Comparison of ENCODE assay signal across 28 cellular contexts in genomic region chr2:208097801-208098200, GRCh38. TPM values are rescaled to one million over a fixed set of nuclear protein-coding genes. Genes with fewer than 3 reads are reported as not detected.
DNase-seq lines count a peak whose midpoint lies in the region; ATAC-seq and TF ChIP-seq lines count a peak whose summit lies in the region.
"Had no signal": no experiment of that assay in that cellular context is flagged by ENCODE, and none has a peak within 500 bp of the region (broad histone marks: within the 10 kb centered on the region; RNA-seq: fewer than 3 reads in every experiment).

No MANE protein-coding gene starts in this region.

- ATAC-seq in left ventricle myocardium superior: peak; percentile 80
- no peak for ATAC-seq in HG02938 (IDR thresholded peaks at IDR 0.05; ENCODE audit: unreplicated experiment)
- ATAC-seq: T-cell, WTC11 had no signal

- TF ChIP-seq CTCF in cardiac fibroblast (IDR thresholded peaks at IDR 0.05; ENCODE audit: low read depth, low read length): no peak

- intact Hi-C loops in left ventricle myocardium superior (cut with micrococcal nuclease): no loop called here

- H3K4me3 ChIP-seq in cardiac fibroblast (replicated peaks in 1 of 2; ENCODE audit: low read depth in 2 of 2, low read length in 2 of 2): no peak overlapping the region
- H3K4me3 ChIP-seq: BLaER1 treated with 17β-estradiol and CSF1 and Interleukin-3, amounts not matched to agents 10 nM and 100 nM; esophagus muscularis mucosa; testis had no signal

- peak; percentile 33 for DNase-seq in AG08395 (ENCODE audit: low spot score)
- DNase-seq in GM04503 (ENCODE audit: low read depth): peak; percentile 59
- DNase-seq in cardiac fibroblast (ENCODE audit: low read depth in 2 of 2): peak; percentile 57 to 62
- no peak for DNase-seq in left ventricle myocardium superior
- no peak for DNase-seq in amygdala (lab: John Stamatoyannopoulos, UW)
- no peak for DNase-seq in NCI-H2227 (lab: John Stamatoyannopoulos, UW; ENCODE audit: unreplicated experiment)
- DNase-seq: activated CD4-positive, alpha-beta T cell treated with anti-CD3 and anti-CD28 coated beads, Interleukin-2, amount 10 ng/mL, durations not matched to agents 7 days and 5 days; activated effector memory CD4-positive, alpha-beta T cell treated with anti-CD3 and anti-CD28 coated beads, Interleukin-2, amount 50 U/mL, for 16 hours; anterior cingulate cortex; DMS153; H7; NCI-H1436 treated with DMSO at 0.1 percent for 48 hours; stimulated activated CD4-positive, alpha-beta T cell treated with anti-CD3 and anti-CD28 coated beads, Interleukin-1b, Interleukin-23, amount 100 ng/mL, for 48 hours; stimulated activated naive CD4-positive, alpha-beta T cell treated with Interleukin-2 at 50 U/mL for 16 hours; T-cell; testis had no signal

RNA-seq across cellular contexts. Expression of gene CRYGD, which starts 26.5 kb away (rescaled TPM):
- not detected for total RNA-seq in left ventricle myocardium superior
- total RNA-seq: A673; activated CD4-positive, alpha-beta T cell treated with anti-CD3 and anti-CD28 coated beads, Interleukin-2, amount 10 ng/mL, durations not matched to agents 7 days and 5 days; activated CD8-positive, alpha-beta memory T cell treated with anti-CD3 and anti-CD28 coated beads for 36 hours; dermis microvascular lymphatic vessel endothelial cell; esophagus muscularis mucosa; liver; NCI-H460; RPMI7951; SK-MEL-5; T-cell; testis had no signal

RNA-seq across cellular contexts. Expression of gene CRYGC, which starts 31.8 kb away (rescaled TPM):
- total RNA-seq in left ventricle myocardium superior: not detected
- total RNA-seq: A673; activated CD4-positive, alpha-beta T cell treated with anti-CD3 and anti-CD28 coated beads, Interleukin-2, amount 10 ng/mL, durations not matched to agents 7 days and 5 days; activated CD8-positive, alpha-beta memory T cell treated with anti-CD3 and anti-CD28 coated beads for 36 hours; dermis microvascular lymphatic vessel endothelial cell; esophagus muscularis mucosa; H7; liver; NCI-H460; RPMI7951; SK-MEL-5; T-cell; urinary bladder; WTC11 had no signal

RNA-seq across cellular contexts. Expression of gene CRYGB, which starts 48.2 kb away (rescaled TPM):
- total RNA-seq in left ventricle myocardium superior: not detected
- total RNA-seq: A673; activated CD4-positive, alpha-beta T cell treated with anti-CD3 and anti-CD28 coated beads, Interleukin-2, amount 10 ng/mL, durations not matched to agents 7 days and 5 days; activated CD8-positive, alpha-beta memory T cell treated with anti-CD3 and anti-CD28 coated beads for 36 hours; dermis microvascular lymphatic vessel endothelial cell; esophagus muscularis mucosa; liver; NCI-H460; RPMI7951; SK-MEL-5; T-cell; urinary bladder had no signal

Comparison
In these comparisons a context has a peak if more than half of its experiments do, and no peak if none do; other contexts are left out.
1. DNase-seq: peak in AG08395 (single experiment), GM04503 (single experiment) and cardiac fibroblast (2 of 2); none in left ventricle myocardium superior (single experiment), amygdala (0 of 56) and NCI-H2227 (single experiment).